Comparison of ENCODE assay signal across 1 cellular context in genomic region chr17:4734857-4735475, GRCh38.
A peak's percentile ranks its signal among the peaks of the same experiment; 100 is the strongest.
TF ChIP-seq lines count a peak whose summit lies in the region.

No MANE protein-coding gene starts in this region.

TF ChIP-seq in HepG2, 621 proteins besides CTCF, POLR2A, EP300 and RAD21 (continued from another document and continues in another):
- TF ChIP-seq HNF1B (CRISPR knock-in tag; IDR thresholded peaks at IDR 0.05) (peak; percentile 52; the same call in 1 of the 2 replicates), ZBTB4 (CRISPR knock-in tag; IDR thresholded peaks at IDR 0.05; ENCODE audit: borderline replicate concordance) (peak; percentile 58; the same call in 1 of the 2 replicates), SALL2 (CRISPR knock-in tag; IDR thresholded peaks at IDR 0.05) (no peak), ZFP37 (CRISPR knock-in tag; IDR thresholded peaks at IDR 0.05; ENCODE audit: borderline replicate concordance) (no peak), ZNF569 (CRISPR knock-in tag; IDR thresholded peaks at IDR 0.05; ENCODE audit: borderline replicate concordance) (no peak), ELF1 (CRISPR knock-in tag; IDR thresholded peaks at IDR 0.05) (no peak), POGZ (CRISPR knock-in tag; IDR thresholded peaks at IDR 0.05) (no peak), THRA (CRISPR knock-in tag; IDR thresholded peaks at IDR 0.05; ENCODE audit: borderline replicate concordance) (peak; percentile 91; the same call in 1 of the 2 replicates), ZNF30 (CRISPR knock-in tag; IDR thresholded peaks at IDR 0.05) (no peak), ZNF468 (CRISPR knock-in tag; IDR thresholded peaks at IDR 0.05) (no peak), RXRA (CRISPR knock-in tag; IDR thresholded peaks at IDR 0.05) (peak; percentile 72), AGO2 (optimal IDR thresholded peaks at IDR 0.05; ENCODE audit: low read depth, low read length) (no peak), NCOR1 (IDR thresholded peaks at IDR 0.05; ENCODE audit: borderline replicate concordance, low read length) (0 out of 2 replicates have a peak, but pooled peaks have one; percentile 24), ZNF775 (CRISPR knock-in tag; IDR thresholded peaks at IDR 0.05; ENCODE audit: borderline replicate concordance) (no peak), ZNF224 (CRISPR knock-in tag; IDR thresholded peaks at IDR 0.05) (no peak), NFE2 (CRISPR knock-in tag; IDR thresholded peaks at IDR 0.05) (no peak), GMEB1 (CRISPR knock-in tag; IDR thresholded peaks at IDR 0.05; ENCODE audit: borderline replicate concordance) (no peak), PRDM10 (CRISPR knock-in tag; IDR thresholded peaks at IDR 0.05; ENCODE audit: low read depth) (no peak), ATF1 (CRISPR knock-in tag; IDR thresholded peaks at IDR 0.05) (no peak), HDAC1 (CRISPR knock-in tag; IDR thresholded peaks at IDR 0.05) (peak; percentile 64), IKZF4 (CRISPR knock-in tag; IDR thresholded peaks at IDR 0.05; ENCODE audit: borderline replicate concordance, low read depth, not compliant biosample characterization) (no peak), SMARCC2 (IDR thresholded peaks at IDR 0.05) (no peak), ATF7 (IDR thresholded peaks at IDR 0.05) (no peak), ATF7 (CRISPR knock-in tag; IDR thresholded peaks at IDR 0.05) (no peak), ZNF687 (CRISPR knock-in tag; IDR thresholded peaks at IDR 0.05) (peak; percentile 85), CENPBD1 (CRISPR knock-in tag; IDR thresholded peaks at IDR 0.05; ENCODE audit: borderline replicate concordance, low read depth) (no peak), ZMYM3 (CRISPR knock-in tag; IDR thresholded peaks at IDR 0.05) (peak; percentile 65; the same call in 1 of the 2 replicates), MAFK (conservative IDR thresholded peaks at IDR 0.05 in 1 of 2, IDR thresholded peaks at IDR 0.05 in 1 of 2; ENCODE audit: low read length in 2 of 2) (no peak), SMAD1 (CRISPR knock-in tag; IDR thresholded peaks at IDR 0.05; ENCODE audit: borderline replicate concordance, low read depth) (no peak), ZNF7 (CRISPR knock-in tag; IDR thresholded peaks at IDR 0.05) (no peak), ZNF124 (CRISPR knock-in tag; IDR thresholded peaks at IDR 0.05) (no peak), SNRNP70 (IDR thresholded peaks at IDR 0.05; ENCODE audit: low read depth, low read length) (no peak), IRF9 (CRISPR knock-in tag; IDR thresholded peaks at IDR 0.05; ENCODE audit: borderline replicate concordance) (no peak), MLXIP (CRISPR knock-in tag; IDR thresholded peaks at IDR 0.05; ENCODE audit: borderline replicate concordance) (no peak), REXO4 (CRISPR knock-in tag; IDR thresholded peaks at IDR 0.05; ENCODE audit: borderline replicate concordance) (no peak), NFKB2 (CRISPR knock-in tag; IDR thresholded peaks at IDR 0.05; ENCODE audit: borderline replicate concordance) (no peak), YEATS2 (CRISPR knock-in tag; IDR thresholded peaks at IDR 0.05; ENCODE audit: borderline replicate concordance) (no peak), ATF7-NPFF (CRISPR knock-in tag; IDR thresholded peaks at IDR 0.05; ENCODE audit: low read depth) (no peak), RARG (CRISPR knock-in tag; IDR thresholded peaks at IDR 0.05; ENCODE audit: low read depth) (no peak), ZNF773 (CRISPR knock-in tag; IDR thresholded peaks at IDR 0.05; ENCODE audit: borderline replicate concordance) (no peak)
